30 cellular contexts compared by ENCODE assay signal in genomic region chr18:10690376-10690775, GRCh38.
"Had no signal": no experiment of that assay in that cellular context is flagged by ENCODE, and none has a peak within 500 bp of the region (broad histone marks: within the 10 kb centered on the region; RNA-seq: fewer than 3 reads in every experiment).

No MANE protein-coding gene starts in this region.

- H3K9me3 Mint-ChIP-seq: activated CD4-positive, alpha-beta memory T cell treated with anti-CD3 and anti-CD28 coated beads for 36 hours; activated naive CD4-positive, alpha-beta T cell treated with anti-CD3 and anti-CD28 coated beads for 36 hours; activated naive CD8-positive, alpha-beta T cell treated with anti-CD3 and anti-CD28 coated beads for 36 hours; activated T-helper 1 cell treated with anti-CD3 and anti-CD28 coated beads, Interleukin-12 subunit alpha, Interleukin-12 subunit beta, Interleukin-2, Interleukin-4 antibody, amounts not matched to agents 30 ng/mL and 10 ng/mL and 1 ng/mL, durations not matched to agents 14 hours and 24 hours and 36 hours; brain; mesothelial cell of epicardium; neural crest cell; T-helper 1 cell treated with Interleukin-12 subunit alpha and Interleukin-12 subunit beta and Interleukin-4 antibody, amounts not matched to agents 30 μg/mL and 1 μg/mL, for 36 hours had no signal

- H3K27me3 ChIP-seq: adrenal gland, ascending aorta, tibial nerve had no signal

- H3K36me3 Mint-ChIP-seq: activated CD4-positive, alpha-beta memory T cell treated with anti-CD3 and anti-CD28 coated beads for 36 hours; activated naive CD8-positive, alpha-beta T cell treated with anti-CD3 and anti-CD28 coated beads for 36 hours; brain; immature natural killer cell; naive thymus-derived CD4-positive, alpha-beta T cell had no signal

- H3K27ac Mint-ChIP-seq: activated CD4-positive, alpha-beta memory T cell treated with anti-CD3 and anti-CD28 coated beads for 36 hours; activated naive CD4-positive, alpha-beta T cell treated with anti-CD3 and anti-CD28 coated beads for 36 hours; activated naive CD8-positive, alpha-beta T cell treated with anti-CD3 and anti-CD28 coated beads for 36 hours; activated T-helper 1 cell treated with anti-CD3 and anti-CD28 coated beads, Interleukin-12 subunit alpha, Interleukin-12 subunit beta, Interleukin-2, Interleukin-4 antibody, amounts not matched to agents 30 ng/mL and 10 ng/mL and 1 ng/mL, durations not matched to agents 14 hours and 24 hours and 36 hours; immature natural killer cell; mesothelial cell of epicardium; naive thymus-derived CD4-positive, alpha-beta T cell; T-helper 1 cell treated with Interleukin-12 subunit alpha and Interleukin-12 subunit beta and Interleukin-4 antibody, amounts not matched to agents 30 μg/mL and 1 μg/mL, for 36 hours had no signal

- H3K27ac ChIP-seq: adrenal gland, ascending aorta, WERI-Rb-1 had no signal

- H3K4me3 ChIP-seq: adrenal gland, ascending aorta, tibial nerve had no signal

- H3K4me1 Mint-ChIP-seq: activated naive CD8-positive, alpha-beta T cell treated with anti-CD3 and anti-CD28 coated beads for 36 hours; brain; immature natural killer cell; naive thymus-derived CD4-positive, alpha-beta T cell had no signal

- ATAC-seq: activated CD4-positive, CD25-positive, alpha-beta regulatory T cell treated with anti-CD3 and anti-CD28 coated beads, Interleukin-2, amount 50 U/mL, for 24 hours; left colon; naive thymus-derived CD4-positive, alpha-beta T cell; right cardiac atrium had no signal

- H3K4me3 Mint-ChIP-seq: activated CD4-positive, alpha-beta memory T cell treated with anti-CD3 and anti-CD28 coated beads for 36 hours; activated naive CD4-positive, alpha-beta T cell treated with anti-CD3 and anti-CD28 coated beads for 36 hours; activated naive CD8-positive, alpha-beta T cell treated with anti-CD3 and anti-CD28 coated beads for 36 hours; activated T-helper 1 cell treated with anti-CD3 and anti-CD28 coated beads, Interleukin-12 subunit alpha, Interleukin-12 subunit beta, Interleukin-2, Interleukin-4 antibody, amounts not matched to agents 30 ng/mL and 10 ng/mL and 1 ng/mL, durations not matched to agents 14 hours and 24 hours and 36 hours; brain; immature natural killer cell; mesothelial cell of epicardium; naive thymus-derived CD4-positive, alpha-beta T cell; neural crest cell; T-helper 1 cell treated with Interleukin-12 subunit alpha and Interleukin-12 subunit beta and Interleukin-4 antibody, amounts not matched to agents 30 μg/mL and 1 μg/mL, for 36 hours had no signal

- H3K36me3 ChIP-seq: adrenal gland, ascending aorta, WERI-Rb-1 had no signal

- DNase-seq: activated CD4-positive, alpha-beta memory T cell treated with anti-CD3 and anti-CD28 coated beads for 36 hours; activated CD4-positive, alpha-beta T cell treated with anti-CD3 and anti-CD28 coated beads for 48 hours; activated CD8-positive, alpha-beta memory T cell treated with anti-CD3 and anti-CD28 coated beads, Interleukin-2, amount 50 U/mL, for 4 hours; activated effector memory CD4-positive, alpha-beta T cell treated with anti-CD3 and anti-CD28 coated beads, Interleukin-2, amount 50 U/mL, for 16 hours; activated naive CD4-positive, alpha-beta T cell treated with anti-CD3 and anti-CD28 coated beads for 36 hours; activated naive CD8-positive, alpha-beta T cell treated with anti-CD3 and anti-CD28 coated beads for 36 hours; activated T-cell treated with anti-CD3 and anti-CD28 coated beads, Interleukin-2, amount 50 U/mL, for 1 hour; adrenal gland; cortex of kidney; foreskin fibroblast; hypothalamus; immature natural killer cell; kidney; left colon; naive thymus-derived CD4-positive, alpha-beta T cell; nucleus accumbens; right cardiac atrium; stimulated activated CD4-positive, alpha-beta T cell treated with anti-CD3 and anti-CD28 coated beads, Interleukin-15, amount 100 ng/mL, for 24 hours; stimulated activated CD4-positive, alpha-beta T cell treated with anti-CD3 and anti-CD28 coated beads, Interleukin-2, amount 100 ng/mL, for 24 hours; stimulated activated naive CD4-positive, alpha-beta T cell; T-helper 9 cell; WERI-Rb-1 had no signal

- H3K9me3 ChIP-seq: adrenal gland, ascending aorta, tibial nerve had no signal

- H3K4me1 ChIP-seq: adrenal gland, ascending aorta had no signal
